ENCODE assay signal across 25 cellular contexts in genomic region chr3:61445924-61446323, GRCh38.
A peak's percentile ranks its signal among the peaks of the same experiment; 100 is the strongest.
DNase-seq lines count a peak whose midpoint lies in the region; ATAC-seq, FAIRE-seq and TF ChIP-seq lines count a peak whose summit lies in the region.
"Had no signal": no experiment of that assay in that cellular context is flagged by ENCODE, and none has a peak within 500 bp of the region (broad histone marks: within the 10 kb centered on the region; RNA-seq: fewer than 3 reads in every experiment).

No MANE protein-coding gene starts in this region.

- H3K4me3 ChIP-seq in HepG2 (replicated peaks in 1 of 3; ENCODE audit: insufficient read depth in 1 of 3, low read depth in 2 of 3, low read length in 3 of 3) = no peak overlapping the region
- no peak overlapping the region for H3K4me3 ChIP-seq in right lobe of liver
- H3K4me3 ChIP-seq in HEK293 (ENCODE audit: low read depth, low read length) = no peak overlapping the region
- H3K4me3 ChIP-seq in ascending aorta = no peak overlapping the region
- H3K4me3 ChIP-seq: BLaER1, GM12878 had no signal

- CTCF ChIA-PET in HepG2 (lab: Yijun Ruan, JAX; ENCODE audit: low intra/inter-chr PET ratio, low total read pairs) (no interaction called here), HEK293 (lab: Yijun Ruan, JAX) (no interaction called here)

- H3K27ac ChIP-seq in HepG2 (ENCODE audit: extremely low read length, insufficient read depth, low read length) (no peak overlapping the region), right lobe of liver (no peak overlapping the region), HEK293 (ENCODE audit: extremely low read depth, low read depth, low read length) (no peak overlapping the region), ascending aorta (no peak overlapping the region)
- H3K27ac ChIP-seq: BLaER1 had no signal

- TF ChIP-seq CTCF in HepG2 (CRISPR knock-in tag; IDR thresholded peaks at IDR 0.05) (no peak), right lobe of liver (IDR thresholded peaks at IDR 0.05) (no peak), HEK293 (tag by site-specific recombination; IDR thresholded peaks at IDR 0.05) (no peak), ascending aorta (IDR thresholded peaks at IDR 0.05) (no peak)

- H3K79me2 ChIP-seq in HepG2 (ENCODE audit: insufficient read depth, low read length) = no peaks in the 10 kb centered on the region

- TF ChIP-seq POLR2A in HepG2 (IDR thresholded peaks at IDR 0.05; ENCODE audit: insufficient read depth in 1 of 2, low read depth in 2 of 2, low read length in 2 of 2) = no peak
- TF ChIP-seq POLR2A in right lobe of liver (IDR thresholded peaks at IDR 0.05) = no peak

- POLR2A ChIA-PET in HepG2 (lab: Yijun Ruan, JAX) (no interaction called here), HEK293 (lab: Yijun Ruan, JAX) (no interaction called here)

- H4K20me1 ChIP-seq in HepG2 (ENCODE audit: insufficient read depth, low read length) = no peaks in the 10 kb centered on the region
- H4K20me1 ChIP-seq: BLaER1 had no signal

- ATAC-seq in HepG2 = no peak
- no peak for ATAC-seq in right lobe of liver
- ATAC-seq: GM12878 had no signal

- H2AFZ ChIP-seq in HepG2 (ENCODE audit: low read length) = no peak overlapping the region

- no peak for TF ChIP-seq RAD21 in HepG2 (CRISPR knock-in tag; IDR thresholded peaks at IDR 0.05)

- no peak for TF ChIP-seq EP300 in HepG2 (IDR thresholded peaks at IDR 0.05; ENCODE audit: low read depth in 2 of 2, low read length in 2 of 2)
- no peak for TF ChIP-seq EP300 in HepG2 (CRISPR knock-in tag; IDR thresholded peaks at IDR 0.05; ENCODE audit: borderline replicate concordance)

- intact Hi-C loops in HepG2 (cut with micrococcal nuclease; ENCODE audit: unreplicated experiment) = no loop called here
- intact Hi-C loops in right lobe of liver (cut with DNase I) = no loop called here
- intact Hi-C loops in ascending aorta (cut with DNase I) = no loop called here

- H3K4me1 ChIP-seq in HepG2 (ENCODE audit: insufficient read depth, low read length) (peaks cover 7% of the 10 kb centered on the region; the same call in 1 of the 2 replicates), right lobe of liver (no peaks in the 10 kb centered on the region), HEK293 (ENCODE audit: control insufficient read depth, insufficient read depth, low read length) (no peaks in the 10 kb centered on the region), ascending aorta (no peaks in the 10 kb centered on the region)
- H3K4me1 ChIP-seq: BE2C, BLaER1 had no signal

- in situ Hi-C loops in HepG2 (cut with HindIII; ENCODE audit: extremely low pct_ligation_motif_present, low pct_unique_long_range_greater_than_20kb) = no loop called here

- DNase-seq in HepG2 (ENCODE audit: low spot score) = no peak
- DNase-seq in right lobe of liver = no peak
- no peak for DNase-seq in ascending aorta (ENCODE audit: low spot score in 2 of 2)
- DNase-seq in D341Med (ENCODE audit: low spot score) = no peak
- DNase-seq: 8988T; ACHN; BE2C; C1 segment of cervical spinal cord; CD4-positive, alpha-beta memory T cell; CD4-positive, CD25-positive, alpha-beta regulatory T cell; CD8-positive, alpha-beta memory T cell; COR-L47; DMS 273 treated with DMSO at 0.1 percent for 48 hours; DMS153; DMS53; DMS79; DND-41; EL; GDM1 had no signal

- no peak overlapping the region for H3K4me2 ChIP-seq in HepG2 (ENCODE audit: low read depth, low read length)
- H3K4me2 ChIP-seq: BLaER1 had no signal

- WGBS in HepG2 (ENCODE audit: low lambda C conversion rate) = 63% methylated on average over 7 of the region's 7 CpGs
- WGBS in right lobe of liver (ENCODE audit: insufficient coverage, low coverage, low lambda C conversion rate, missing lambda C conversion rate) = 84% methylated on average over 7 of the region's 7 CpGs

- no peaks in the 10 kb centered on the region for H3K9me3 ChIP-seq in HepG2 (ENCODE audit: low read length)
- no peaks in the 10 kb centered on the region for H3K9me3 ChIP-seq in right lobe of liver
- H3K9me3 ChIP-seq in HEK293 (ENCODE audit: control insufficient read depth, insufficient read depth, low read depth, low read length) = no peaks in the 10 kb centered on the region
- no peaks in the 10 kb centered on the region for H3K9me3 ChIP-seq in ascending aorta
- H3K9me3 ChIP-seq: BE2C, BLaER1 had no signal

- H3K27me3 ChIP-seq in HepG2 (ENCODE audit: control insufficient read depth in 1 of 2, insufficient read depth in 2 of 2, low read length in 2 of 2) (no peaks in the 10 kb centered on the region), right lobe of liver (no peaks in the 10 kb centered on the region), ascending aorta (no peaks in the 10 kb centered on the region)
- H3K27me3 ChIP-seq: BE2C, BLaER1 had no signal

- no peak for FAIRE-seq in HepG2 (lab: Jason Lieb, UNC)
- FAIRE-seq: A204.1, GM12878, GM12892, GM18507 had no signal

- BruUV-seq in HepG2 (replicated peaks; lab: Mats Ljungman, UMichigan) = no TSS peak

- H3K36me3 ChIP-seq in HepG2 (replicated peaks in 1 of 2; ENCODE audit: control insufficient read depth in 1 of 2, insufficient read depth in 2 of 2, low read length in 2 of 2) = no peaks in the 10 kb centered on the region
- H3K36me3 ChIP-seq in right lobe of liver = no peaks in the 10 kb centered on the region
- no peaks in the 10 kb centered on the region for H3K36me3 ChIP-seq in HEK293 (ENCODE audit: control insufficient read depth in 2 of 2, insufficient read depth in 1 of 2, low read length in 2 of 2)
- no peaks in the 10 kb centered on the region for H3K36me3 ChIP-seq in ascending aorta
- H3K36me3 ChIP-seq: BE2C, BLaER1 had no signal

- H3K9ac ChIP-seq in HepG2 (ENCODE audit: insufficient read depth, low read depth, low read length) = no peak overlapping the region
- H3K9ac ChIP-seq: BLaER1 had no signal

TF ChIP-seq in HepG2, 621 proteins besides CTCF, POLR2A, EP300 and RAD21:
- TF ChIP-seq NFIB (CRISPR knock-in tag; IDR thresholded peaks at IDR 0.05; ENCODE audit: borderline replicate concordance) (no peak), ZMYM4 (CRISPR knock-in tag; IDR thresholded peaks at IDR 0.05) (no peak), ZNF552 (CRISPR knock-in tag; IDR thresholded peaks at IDR 0.05; ENCODE audit: borderline replicate concordance) (no peak), ZNF672 (CRISPR knock-in tag; IDR thresholded peaks at IDR 0.05) (no peak), RNF2 (conservative IDR thresholded peaks at IDR 0.05; ENCODE audit: low read depth) (no peak), CREB1 (IDR thresholded peaks at IDR 0.05) (peak; percentile 87), CREB1 (CRISPR knock-in tag; IDR thresholded peaks at IDR 0.05) (no peak), MIXL1 (CRISPR knock-in tag; IDR thresholded peaks at IDR 0.05) (no peak), CHD4 (IDR thresholded peaks at IDR 0.05; ENCODE audit: borderline replicate concordance, low read length) (no peak)

TF ChIP-seq in HEK293, 187 proteins besides CTCF, POLR2A, EP300 and RAD21:
- peak; percentile 87 for TF ChIP-seq ZNF513 (tag by site-specific recombination; IDR thresholded peaks at IDR 0.05)
- no peak for TF ChIP-seq ZXDB (tag by site-specific recombination; IDR thresholded peaks at IDR 0.05)

Comparison
In these comparisons a context has a peak if more than half of its experiments do, and no peak if none do; other contexts are left out.
1. Of the 63 proteins assayed by ChIP-seq in both HepG2 and HEK293: peak only in HepG2: none; only in HEK293: ZNF513; in both: none; in neither: 62.